In the genomic region with DNA sequence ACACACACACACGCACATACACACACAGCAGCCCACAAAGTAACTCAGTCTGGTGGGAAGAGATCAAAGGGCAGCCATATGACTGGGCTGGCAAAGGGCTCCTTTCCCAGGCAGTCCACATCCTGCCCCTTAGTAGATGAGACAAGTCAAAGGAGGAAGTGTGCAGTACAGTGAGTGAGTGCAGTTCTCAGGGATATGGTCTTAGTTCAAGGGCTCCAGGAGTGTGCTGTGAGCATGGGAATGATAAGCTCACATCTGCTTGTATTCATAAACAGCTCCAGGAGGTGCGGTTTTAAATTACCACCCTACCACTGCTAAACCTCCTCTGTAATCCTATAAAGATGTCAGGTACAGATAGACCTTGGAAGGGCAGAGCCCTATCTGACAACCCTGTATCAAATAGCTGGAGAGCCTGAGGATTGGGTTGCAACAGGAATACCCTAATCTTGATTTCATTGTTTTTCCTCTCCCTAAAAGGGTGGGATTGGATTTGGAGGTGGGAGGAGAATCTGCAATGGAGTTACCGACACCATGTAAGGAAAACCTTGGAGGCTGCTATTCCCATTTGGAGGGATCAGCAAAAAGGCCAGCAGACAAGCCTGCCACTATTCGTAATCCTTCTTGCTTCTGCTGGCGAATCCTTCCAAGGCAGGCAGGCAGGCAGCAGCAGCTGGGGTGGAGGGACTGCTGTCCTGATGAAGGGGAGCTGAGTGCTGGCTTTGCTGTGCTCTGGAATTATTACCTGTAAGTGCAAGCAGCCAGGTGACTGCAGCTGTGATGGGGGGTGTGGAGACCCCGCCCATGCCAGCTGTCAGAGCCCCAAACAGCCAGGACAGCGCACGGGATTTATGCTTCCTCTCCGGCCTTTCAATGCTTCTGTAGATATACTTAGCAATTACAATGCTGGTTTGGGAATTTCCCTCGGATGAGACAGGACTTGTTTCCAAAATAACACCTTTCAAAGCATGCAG, we compare ENCODE assay signal across 8 cellular contexts.
DNase-seq lines count a peak whose midpoint lies in the region; ATAC-seq and TF ChIP-seq lines count a peak whose summit lies in the region.

No MANE protein-coding gene starts in this region.

- DNase-seq in COLO829 (ENCODE audit: low spot score) (peak; percentile 60), LNCaP clone FGC (ENCODE audit: low read depth) (peak; percentile 38), astrocyte of the spinal cord (ENCODE audit: low read depth, low spot score) (peak; percentile 63), medulla oblongata (ENCODE audit: extremely low spot score) (peak; percentile 25), amniotic stem cell (lab: John Stamatoyannopoulos, UW) (no peak), SW 1271 (lab: John Stamatoyannopoulos, UW) (no peak)

- in situ Hi-C loops in astrocyte of the spinal cord (cut with HindIII; ENCODE audit: low sequenced_read_pairs): no loop called here

- TF ChIP-seq CTCF in LNCaP clone FGC (IDR thresholded peaks at IDR 0.05; ENCODE audit: control insufficient read depth, extremely low read depth, insufficient read depth) (no peak), astrocyte of the spinal cord (IDR thresholded peaks at IDR 0.05; ENCODE audit: low read depth, low read length) (no peak)

- ATAC-seq in GM21825 (IDR thresholded peaks at IDR 0.05; ENCODE audit: unreplicated experiment) (no peak), GM19351 (IDR thresholded peaks at IDR 0.05; ENCODE audit: unreplicated experiment) (no peak)

- H3K4me3 ChIP-seq in LNCaP clone FGC (ENCODE audit: low read depth, low read length) (no peak overlapping the region), astrocyte of the spinal cord (ENCODE audit: low read depth, low read length) (no peak overlapping the region)

Comparison
In these comparisons a context has a peak if more than half of its experiments do, and no peak if none do; other contexts are left out.
1. DNase-seq: peak in COLO829 (single experiment), LNCaP clone FGC (single experiment), astrocyte of the spinal cord (single experiment) and medulla oblongata (single experiment); none in amniotic stem cell (single experiment) and SW 1271 (0 of 2).